Comparison of ENCODE assay signal across 8 cellular contexts in genomic region chr11:75240381-75241035, GRCh38. TPM values are rescaled to one million over a fixed set of nuclear protein-coding genes. Genes with fewer than 3 reads are reported as not detected.
DNase-seq lines count a peak whose midpoint lies in the region; ATAC-seq, FAIRE-seq and TF ChIP-seq lines count a peak whose summit lies in the region.

TSS of gene TPBGL (plus strand) at chr11:75240774. CDS start at chr11:75241050, 276 bp downstream.

- H3K9ac ChIP-seq in mucosa of rectum (ENCODE audit: low read depth in 1 of 2, low read length in 2 of 2) = peak within 1 kb of the TSS in 1 of 2 donors; percentile 31

- peak within 1 kb of the TSS; percentile 48 to 56 for H3K4me3 ChIP-seq in mucosa of rectum (ENCODE audit: low read length in 2 of 2)
- H3K4me3 ChIP-seq in upper lobe of right lung = peak within 1 kb of the TSS; percentile 36

- H3K36me3 ChIP-seq in mucosa of rectum (ENCODE audit: control insufficient read depth in 2 of 2, insufficient read depth in 2 of 2, low read length in 2 of 2) (no peaks in the 10 kb centered on the region), upper lobe of right lung (no peaks in the 10 kb centered on the region)

- H3K27ac ChIP-seq in mucosa of rectum (ENCODE audit: low read depth in 2 of 2, low read length in 2 of 2) (no peak within 1 kb of the TSS), upper lobe of right lung (no peak within 1 kb of the TSS)

- DNase-seq in D721Med (ENCODE audit: insufficient read length, low spot score) (peak; percentile 45), NCI-H510A treated with DMSO at 0.1 percent for 48 hours (lab: John Stamatoyannopoulos, UW) (peak; percentile 26), upper lobe of right lung (peak; percentile 66)
- DNase-seq in central memory CD8-positive, alpha-beta T cell (ENCODE audit: low spot score in 2 of 2) = no peak

- peaks cover 4% of the 10 kb centered on the region for H3K36me3 Mint-ChIP-seq in central memory CD8-positive, alpha-beta T cell (ENCODE audit: insufficient read depth)

- no peaks in the 10 kb centered on the region for H3K9me3 ChIP-seq in mucosa of rectum (ENCODE audit: control insufficient read depth in 2 of 2, low read length in 2 of 2)
- no peaks in the 10 kb centered on the region for H3K9me3 ChIP-seq in upper lobe of right lung

- H3K27ac Mint-ChIP-seq in central memory CD8-positive, alpha-beta T cell (ENCODE audit: low read depth) = no peak within 1 kb of the TSS

- no peaks in the 10 kb centered on the region for H3K9me3 Mint-ChIP-seq in central memory CD8-positive, alpha-beta T cell

- H3K4me1 Mint-ChIP-seq in central memory CD8-positive, alpha-beta T cell = peaks cover 6% of the 10 kb centered on the region

- H3K4me3 Mint-ChIP-seq in central memory CD8-positive, alpha-beta T cell = peak within 1 kb of the TSS; percentile 70

- H3K4me1 ChIP-seq in mucosa of rectum (ENCODE audit: control insufficient read depth in 2 of 2, insufficient read depth in 2 of 2, low read length in 2 of 2) = peaks cover 6 to 9% of the 10 kb centered on the region in 2 donors
- peaks cover 5% of the 10 kb centered on the region for H3K4me1 ChIP-seq in upper lobe of right lung

- TF ChIP-seq CTCF in D721Med (IDR thresholded peaks at IDR 0.05; ENCODE audit: insufficient read depth, missing control alignments) (no peak), upper lobe of right lung (IDR thresholded peaks at IDR 0.05) (no peak)

- no peak for ATAC-seq in central memory CD8-positive, alpha-beta T cell (replicated peaks; ENCODE audit: extremely low read depth, poor library complexity, severe bottlenecking)
- no peak for ATAC-seq in upper lobe of right lung
- ATAC-seq in HG03196 (IDR thresholded peaks at IDR 0.05; ENCODE audit: unreplicated experiment) = no peak
- no peak for ATAC-seq in HG02763 (IDR thresholded peaks at IDR 0.05; ENCODE audit: unreplicated experiment)
- ATAC-seq in HG02678 (IDR thresholded peaks at IDR 0.05; ENCODE audit: unreplicated experiment) = no peak

- intact Hi-C loops in upper lobe of right lung (cut with DNase I) = no loop called here

- FAIRE-seq in D721Med (lab: Jason Lieb, UNC) = no peak

- H3K27me3 ChIP-seq in mucosa of rectum (ENCODE audit: control insufficient read depth in 2 of 2, insufficient read depth in 2 of 2, low read length in 2 of 2) (peaks cover 12 to 36% of the 10 kb centered on the region in 2 donors), upper lobe of right lung (peaks cover 44% of the 10 kb centered on the region)

- H3K27me3 Mint-ChIP-seq in central memory CD8-positive, alpha-beta T cell = peaks cover 76% of the 10 kb centered on the region

RNA-seq across cellular contexts. Expression of gene TPBGL, which starts in this region (rescaled TPM):
- 0.64 TPM for total RNA-seq in upper lobe of right lung

Comparison
In these comparisons a context has a peak if more than half of its experiments do, and no peak if none do; other contexts are left out.
1. Peak in DNase-seq and H3K4me3 ChIP-seq in upper lobe of right lung; RNA of the gene not detected or under 1 TPM.
2. DNase-seq: peak in D721Med (single experiment) and NCI-H510A treated with DMSO at 0.1 percent for 48 hours (single experiment); none in central memory CD8-positive, alpha-beta T cell (0 of 2).